1 cellular context compared by ENCODE assay signal in the genomic region with DNA sequence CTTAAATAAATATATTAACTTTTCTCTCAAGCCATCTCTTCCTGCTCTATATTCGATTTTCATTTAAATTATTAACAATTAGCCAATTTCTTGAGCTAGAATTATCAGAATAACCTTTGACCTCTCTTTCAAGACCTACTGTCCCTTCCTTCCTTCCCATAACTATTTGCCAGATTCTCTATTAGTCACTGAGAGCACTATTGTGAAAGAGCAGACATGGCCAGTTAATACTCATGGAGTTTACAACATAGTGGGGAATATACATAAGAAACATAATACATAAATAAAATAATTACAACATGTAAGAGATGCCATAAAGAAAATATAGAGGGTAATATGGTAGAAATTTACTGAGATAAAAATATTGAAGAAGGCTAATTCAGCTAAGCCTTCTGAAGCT.
TF ChIP-seq lines count a peak whose summit lies in the region.

No MANE protein-coding gene starts in this region.

TF ChIP-seq in endothelial cell of umbilical vein, 7 proteins besides CTCF, POLR2A, EP300 and RAD21:
- TF ChIP-seq EZH2 (IDR thresholded peaks at IDR 0.05; ENCODE audit: borderline replicate concordance, low read depth, low read length, severe bottlenecking) (no peak), POLR2AphosphoS5 (IDR thresholded peaks at IDR 0.05; ENCODE audit: insufficient read depth, low read depth, low read length) (no peak), GATA2 (IDR thresholded peaks at IDR 0.05; ENCODE audit: insufficient read depth, insufficient read length, low read depth, low read length) (no peak), JUN (IDR thresholded peaks at IDR 0.05; ENCODE audit: borderline replicate concordance, insufficient read depth, insufficient read length, low read depth) (no peak), FOS (IDR thresholded peaks at IDR 0.05; ENCODE audit: borderline replicate concordance, insufficient read depth, low read length) (peak; percentile 21), MYC (IDR thresholded peaks at IDR 0.05; ENCODE audit: low read depth, low read length) (no peak)
- TF ChIP-seq, protein P1, sequence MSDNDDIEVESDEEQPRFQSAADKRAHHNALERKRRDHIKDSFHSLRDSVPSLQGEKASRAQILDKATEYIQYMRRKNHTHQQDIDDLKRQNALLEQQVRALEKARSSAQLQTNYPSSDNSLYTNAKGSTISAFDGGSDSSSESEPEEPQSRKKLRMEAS (IDR thresholded peaks at IDR 0.05; ENCODE audit: insufficient read depth, insufficient read length) = no peak
TF ChIP-seq in endothelial cell of umbilical vein: peak in this region for 1.
